Comparison of ENCODE assay signal across 28 cellular contexts in genomic region chr6:37904590-37904989, GRCh38.
"Had no signal": no experiment of that assay in that cellular context is flagged by ENCODE, and none has a peak within 500 bp of the region (broad histone marks: within the 10 kb centered on the region; RNA-seq: fewer than 3 reads in every experiment).

No MANE protein-coding gene starts in this region.

- H3K4me1 ChIP-seq: Peyer's patch had no signal

- H3K9me3 Mint-ChIP-seq: activated CD4-positive, alpha-beta memory T cell treated with anti-CD3 and anti-CD28 coated beads, Interleukin-2, amount 10 ng/mL, durations not matched to agents 7 days and 5 days; activated naive CD4-positive, alpha-beta T cell treated with anti-CD3 and anti-CD28 coated beads for 36 hours; activated naive CD8-positive, alpha-beta T cell treated with anti-CD3 and anti-CD28 coated beads, Interleukin-2, amount 10 ng/mL, durations not matched to agents 7 days and 5 days; activated T-helper 17 cell treated with anti-CD3 and anti-CD28 coated beads, Interleukin-2, amount 50 U/mL, for 72 hours; brain had no signal

- H3K4me3 Mint-ChIP-seq: activated CD4-positive, alpha-beta memory T cell treated with anti-CD3 and anti-CD28 coated beads, Interleukin-2, amount 10 ng/mL, durations not matched to agents 7 days and 5 days; activated CD4-positive, alpha-beta T cell treated with anti-CD3 and anti-CD28 coated beads for 36 hours; activated naive CD4-positive, alpha-beta T cell treated with anti-CD3 and anti-CD28 coated beads for 36 hours; activated naive CD8-positive, alpha-beta T cell treated with anti-CD3 and anti-CD28 coated beads, Interleukin-2, amount 10 ng/mL, durations not matched to agents 7 days and 5 days; activated T-helper 17 cell treated with anti-CD3 and anti-CD28 coated beads, Interleukin-2, amount 50 U/mL, for 72 hours; brain; T-helper 17 cell had no signal

- H3K27me3 ChIP-seq: adrenal gland, ascending aorta, cardiac muscle cell, Peyer's patch, SJSA1 had no signal

- H3K9me3 ChIP-seq: adrenal gland, ascending aorta, Peyer's patch, SJSA1 had no signal

- H3K36me3 ChIP-seq: adrenal gland, ascending aorta, cardiac muscle cell, Peyer's patch, SJSA1, WERI-Rb-1 had no signal

- H3K4me3 ChIP-seq: adrenal gland, ascending aorta, cardiac muscle cell, Peyer's patch, SJSA1 had no signal

- DNase-seq: activated CD4-positive, alpha-beta memory T cell treated with anti-CD3 and anti-CD28 coated beads, Interleukin-2, amount 10 ng/mL, durations not matched to agents 7 days and 5 days; activated CD4-positive, alpha-beta T cell treated with anti-CD3 and anti-CD28 coated beads for 36 hours; activated CD4-positive, alpha-beta T cell treated with anti-CD3 and anti-CD28 coated beads, Interleukin-2, amount 50 U/mL, for 1 hour; activated gamma-delta T cell; activated naive CD4-positive, alpha-beta T cell treated with anti-CD3 and anti-CD28 coated beads for 36 hours; activated naive CD8-positive, alpha-beta T cell treated with anti-CD3 and anti-CD28 coated beads, Interleukin-2, amount 10 ng/mL, durations not matched to agents 7 days and 5 days; activated T-cell treated with anti-CD3 and anti-CD28 coated beads for 4 hours; activated T-cell treated with anti-CD3 and anti-CD28 coated beads, Interleukin-2, amount 50 U/mL, for 48 hours; adrenal gland; Kasumi-1; NCI-H1048; NCI-H146; NCI-H187 treated with DMSO at 0.1 percent for 48 hours; NCI-H2081 treated with DMSO at 0.1 percent for 48 hours; NCI-H2171; NCI-H2227 treated with DMSO at 0.1 percent for 48 hours; NCI-H526; Peyer's patch; SHP77; T-helper 17 cell; T-helper 9 cell; WERI-Rb-1 had no signal

- H3K27ac ChIP-seq: adrenal gland, ascending aorta, cardiac muscle cell, Peyer's patch, RWPE1, SJSA1, WERI-Rb-1 had no signal

- H3K27me3 Mint-ChIP-seq: activated CD4-positive, alpha-beta memory T cell treated with anti-CD3 and anti-CD28 coated beads, Interleukin-2, amount 10 ng/mL, durations not matched to agents 7 days and 5 days; activated CD4-positive, alpha-beta T cell treated with anti-CD3 and anti-CD28 coated beads for 36 hours; activated naive CD8-positive, alpha-beta T cell treated with anti-CD3 and anti-CD28 coated beads, Interleukin-2, amount 10 ng/mL, durations not matched to agents 7 days and 5 days; activated T-helper 17 cell treated with anti-CD3 and anti-CD28 coated beads, Interleukin-2, amount 50 U/mL, for 72 hours; brain; T-helper 17 cell had no signal

- H3K27ac Mint-ChIP-seq: activated CD4-positive, alpha-beta memory T cell treated with anti-CD3 and anti-CD28 coated beads, Interleukin-2, amount 10 ng/mL, durations not matched to agents 7 days and 5 days; activated CD4-positive, alpha-beta T cell treated with anti-CD3 and anti-CD28 coated beads for 36 hours; activated naive CD4-positive, alpha-beta T cell treated with anti-CD3 and anti-CD28 coated beads for 36 hours; activated naive CD8-positive, alpha-beta T cell treated with anti-CD3 and anti-CD28 coated beads, Interleukin-2, amount 10 ng/mL, durations not matched to agents 7 days and 5 days; activated T-helper 17 cell treated with anti-CD3 and anti-CD28 coated beads, Interleukin-2, amount 50 U/mL, for 72 hours had no signal
